ENCODE assay signal across 15 cellular contexts in genomic region chr11:3006505-3007260, GRCh38. TPM values are rescaled to one million over a fixed set of nuclear protein-coding genes. Genes with fewer than 3 reads are reported as not detected.
DNase-seq lines count a peak whose midpoint lies in the region; ATAC-seq and TF ChIP-seq lines count a peak whose summit lies in the region.
"Had no signal": no experiment of that assay in that cellular context is flagged by ENCODE, and none has a peak within 500 bp of the region (broad histone marks: within the 10 kb centered on the region; RNA-seq: fewer than 3 reads in every experiment).

No MANE protein-coding gene starts in this region.

- no peak for ATAC-seq in IMR-90 (ENCODE audit: low read depth)
- ATAC-seq: left colon had no signal

- dilution Hi-C loops in IMR-90 (cut with HindIII; ENCODE audit: low sequenced_read_pairs, unreplicated experiment): no loop called here

- H3K4ac ChIP-seq in IMR-90 (ENCODE audit: low read depth, low read length): no peak overlapping the region

- H2BK5ac ChIP-seq in IMR-90 (ENCODE audit: low read depth, low read length, poor library complexity, severe bottlenecking): no peak overlapping the region

- H3K9me2 ChIP-seq in hepatocyte (replicated peaks; ENCODE audit: insufficient read depth): no peaks in the 10 kb centered on the region

- no peak overlapping the region for H3K23ac ChIP-seq in IMR-90 (ENCODE audit: low read depth, low read length)

- no peak overlapping the region for H4K5ac ChIP-seq in IMR-90 (ENCODE audit: low read depth, low read length)

- no peak overlapping the region for H4K8ac ChIP-seq in IMR-90 (ENCODE audit: low read depth in 2 of 2, low read length in 2 of 2)

- no peak overlapping the region for H2AK9ac ChIP-seq in IMR-90 (replicated peaks; ENCODE audit: low read depth, low read length, poor library complexity)

- 85% methylated on average over 10 of the region's 21 CpGs; no CpG with 5 or more reads in 1 of the 2 experiments for WGBS in IMR-90 (ENCODE audit: extremely low coverage in 2 of 2, insufficient read length in 1 of 2), 2 experiments
- WGBS in hepatocyte (ENCODE audit: low lambda C conversion rate, missing lambda C conversion rate): 81% methylated on average over 21 of the region's 21 CpGs
- WGBS in stomach, 5 donors: 74 to 94% (median 81%) methylated on average over 17 to 21 of the region's 21 CpGs

- H3K4me1 ChIP-seq in IMR-90 (ENCODE audit: control insufficient read depth, insufficient read depth, low read length) (no peaks in the 10 kb centered on the region), hepatocyte (ENCODE audit: insufficient read depth) (no peaks in the 10 kb centered on the region), stomach (peaks cover 8 to 36% (median 29%) of the 10 kb centered on the region in 4 donors)
- H3K4me1 ChIP-seq: testis had no signal

- H3K14ac ChIP-seq in IMR-90 (replicated peaks; ENCODE audit: low read depth, low read length): no peak overlapping the region

- H3K27ac ChIP-seq in IMR-90 (ENCODE audit: insufficient read depth, low read length) (no peak overlapping the region), hepatocyte (no peak overlapping the region), stomach (no peak overlapping the region)
- H3K27ac ChIP-seq: testis had no signal

- H3K9me3 ChIP-seq in IMR-90 (ENCODE audit: control insufficient read depth, insufficient read depth, low read length): no peaks in the 10 kb centered on the region
- H3K9me3 ChIP-seq in hepatocyte (ENCODE audit: low read depth): no peaks in the 10 kb centered on the region
- H3K9me3 ChIP-seq in stomach: no peaks in the 10 kb centered on the region
- H3K9me3 ChIP-seq: testis had no signal

- H4K20me1 ChIP-seq in IMR-90 (ENCODE audit: insufficient read depth, low read length) (peaks cover 12% of the 10 kb centered on the region), hepatocyte (ENCODE audit: insufficient read depth, poor library complexity, severe bottlenecking) (no peaks in the 10 kb centered on the region)

- in situ Hi-C loops in IMR-90 (cut with MboI; ENCODE audit: low sequenced_read_pairs): no loop called here

- TF ChIP-seq RAD21 in IMR-90 (IDR thresholded peaks at IDR 0.05; ENCODE audit: low read length): no peak

- H4K91ac ChIP-seq in IMR-90 (ENCODE audit: insufficient read depth, low read depth, low read length): no peak overlapping the region

- no peak overlapping the region for H2AK5ac ChIP-seq in IMR-90 (ENCODE audit: low read depth, low read length)

- H3K56ac ChIP-seq in IMR-90 (ENCODE audit: extremely low read depth, insufficient read depth, low read length): no peak overlapping the region

- no peak overlapping the region for H3K18ac ChIP-seq in IMR-90 (ENCODE audit: low read depth, low read length)

- TF ChIP-seq EP300 in stomach (IDR thresholded peaks at IDR 0.05): no peak

- CTCF ChIA-PET in IMR-90 (lab: Yijun Ruan, JAX): no interaction called here

- H3K79me2 ChIP-seq in hepatocyte: no peaks in the 10 kb centered on the region

- H3K4me3 ChIP-seq in IMR-90 (ENCODE audit: insufficient read depth, low read depth, low read length) (no peak overlapping the region), hepatocyte (no peak overlapping the region), stomach (no peak overlapping the region)
- H3K4me3 ChIP-seq: testis had no signal

- no peaks in the 10 kb centered on the region for H3K9me1 ChIP-seq in IMR-90 (ENCODE audit: insufficient read depth, low read length)

- POLR2A ChIA-PET in IMR-90 (lab: Charles Lee; ENCODE audit: unreplicated experiment): no interaction called here

- no peak overlapping the region for H2BK20ac ChIP-seq in IMR-90 (ENCODE audit: low read depth, low read length)

- TF ChIP-seq POLR2A in IMR-90 (IDR thresholded peaks at IDR 0.05; ENCODE audit: low read depth, low read length) (no peak), stomach (IDR thresholded peaks at IDR 0.05) (no peak)

- H2AFZ ChIP-seq in IMR-90 (replicated peaks; ENCODE audit: low read length, poor library complexity) (peak overlapping the region; percentile 47), hepatocyte (no peak overlapping the region)

- intact Hi-C loops in IMR-90 (cut with micrococcal nuclease) (no loop called here), stomach (cut with DNase I; ENCODE audit: low total_unique reads) (no loop called here)

- H3K9ac ChIP-seq in IMR-90 (ENCODE audit: low read depth, low read length): no peak overlapping the region

- no peak for TF ChIP-seq CTCF in IMR-90 (conservative IDR thresholded peaks at IDR 0.05; ENCODE audit: low read depth, low read length)
- no peak for TF ChIP-seq CTCF in hepatocyte (IDR thresholded peaks at IDR 0.05; ENCODE audit: poor library complexity)
- TF ChIP-seq CTCF in stomach (IDR thresholded peaks at IDR 0.05): no peak

- H3K27me3 ChIP-seq in IMR-90 (ENCODE audit: control insufficient read depth, insufficient read depth, low read length): no peaks in the 10 kb centered on the region
- no peaks in the 10 kb centered on the region for H3K27me3 ChIP-seq in hepatocyte
- H3K27me3 ChIP-seq in stomach: no peaks in the 10 kb centered on the region
- H3K27me3 ChIP-seq: testis had no signal

- no peak overlapping the region for H2BK15ac ChIP-seq in IMR-90 (ENCODE audit: low read depth, low read length)

- no TSS peak for BruUV-seq in IMR-90 (replicated peaks; lab: Mats Ljungman, UMichigan)

- DNase-seq in IMR-90 (no peak), iPS-NIHi11 (ENCODE audit: low spot score) (peak; percentile 53), hepatocyte (ENCODE audit: low spot score) (no peak), stomach (no peak), NAMALWA (ENCODE audit: low spot score) (no peak), dedifferentiated amniotic fluid mesenchymal stem cell (ENCODE audit: extremely low spot score) (no peak)
- DNase-seq in activated CD8-positive, alpha-beta memory T cell treated with anti-CD3 and anti-CD28 coated beads for 4 hours (ENCODE audit: low read depth in 2 of 2): peak; percentile 24 to 28
- peak; percentile 24 to 46 for DNase-seq in stimulated activated CD8-positive, alpha-beta memory T cell treated with anti-CD3 and anti-CD28 coated beads, Interleukin-7, amount 100 ng/mL, for 4 hours (ENCODE audit: low read depth in 2 of 2)
- DNase-seq: activated CD4-positive, alpha-beta T cell treated with anti-CD3 and anti-CD28 coated beads, Interleukin-2, amount 50 U/mL, for 1 hour; activated gamma-delta T cell; dermis blood vessel endothelial cell; hippocampal formation; SHP77 treated with DMSO at 0.1 percent for 48 hours; testis had no signal

- H2BK120ac ChIP-seq in IMR-90 (ENCODE audit: low read depth, low read length): no peak overlapping the region

- H3K4me2 ChIP-seq in IMR-90 (ENCODE audit: low read depth, low read length) (no peak overlapping the region), hepatocyte (no peak overlapping the region)

- H3K36me3 ChIP-seq in IMR-90 (ENCODE audit: control insufficient read depth, insufficient read depth, low read length) (peaks cover 86% of the 10 kb centered on the region), hepatocyte (replicated peaks; ENCODE audit: insufficient read depth, low read depth) (no peaks in the 10 kb centered on the region), stomach (peaks cover 52 to 97% (median 94%) of the 10 kb centered on the region in 4 donors)

- peaks cover 3 to 26% of the 10 kb centered on the region in 2 experiments; a peak in 2 of 4 replicates for H3K79me1 ChIP-seq in IMR-90 (ENCODE audit: low read depth in 1 of 2, low read length in 2 of 2)

TF ChIP-seq in IMR-90, 13 proteins besides CTCF, POLR2A, EP300 and RAD21 (continues in another document):
- TF ChIP-seq CHD1 (IDR thresholded peaks at IDR 0.05; ENCODE audit: low read depth, low read length) (no peak), USF2 (IDR thresholded peaks at IDR 0.05; ENCODE audit: low read depth, low read length) (no peak), SMC3 (IDR thresholded peaks at IDR 0.05; ENCODE audit: low read depth, low read length) (no peak), MAZ (IDR thresholded peaks at IDR 0.05; ENCODE audit: borderline replicate concordance, low read depth, low read length) (no peak), ELK1 (IDR thresholded peaks at IDR 0.05; ENCODE audit: borderline replicate concordance, low read depth, low read length) (no peak), RCOR1 (IDR thresholded peaks at IDR 0.05; ENCODE audit: insufficient replicate concordance, low read length) (no peak), NFE2L2 (IDR thresholded peaks at IDR 0.05; ENCODE audit: low read depth, low read length) (no peak), RFX5 (IDR thresholded peaks at IDR 0.05; ENCODE audit: low read depth, low read length) (no peak), MAFK (IDR thresholded peaks at IDR 0.05; ENCODE audit: low read depth, low read length) (no peak)

RNA-seq across cellular contexts. Expression of gene NAP1L4, which starts 14.6 kb away (rescaled TPM):
- total RNA-seq in IMR-90 (2012; rRNA removed) (71.5 and 80.8 TPM in 2 replicates), hepatocyte (75.7 and 79.0 TPM in 2 replicates), stomach (100 to 1,000 TPM in 4 of 5 donors, 10 to 100 TPM in 1; 80.5 to 438 (median 181) TPM)
- polyA plus RNA-seq in IMR-90 (2012; rRNA removed) (57.3 and 80.7 TPM in 2 replicates), hepatocyte (101 and 118 TPM in 2 replicates), stomach (10 to 100 TPM; 61.3 to 82.7 (median 77.5) TPM)
- polyA plus RNA-seq in IMR-90 (2012; cell fraction: cytosol; rRNA removed): 50.3 and 75.4 TPM in 2 replicates
- 71.1 and 101 TPM in 2 replicates for polyA plus RNA-seq in IMR-90 (2012; cell fraction: nucleus; rRNA removed; ENCODE audit: low replicate concordance)

RNA-seq across cellular contexts. Expression of gene CARS1, which starts 50.5 kb away (rescaled TPM):
- total RNA-seq in IMR-90 (2012; rRNA removed) (65.8 and 78.3 TPM in 2 replicates), hepatocyte (35.5 and 44.1 TPM in 2 replicates), stomach (10 to 100 TPM; 28.6 to 54.2 (median 42.6) TPM)
- polyA plus RNA-seq in IMR-90 (2012; rRNA removed) (62.5 and 72.7 TPM in 2 replicates), hepatocyte (41.8 and 42.0 TPM in 2 replicates), stomach (10 to 100 TPM; 25.2 to 44.9 (median 35.7) TPM)
- 42.2 and 49.8 TPM in 2 replicates for polyA plus RNA-seq in IMR-90 (2012; cell fraction: cytosol; rRNA removed)
- polyA plus RNA-seq in IMR-90 (2012; cell fraction: nucleus; rRNA removed; ENCODE audit: low replicate concordance): 168 and 280 TPM in 2 replicates

Comparison
In these comparisons a context has a peak if more than half of its experiments do, and no peak if none do; other contexts are left out.
1. DNase-seq: peak in activated CD8-positive, alpha-beta memory T cell treated with anti-CD3 and anti-CD28 coated beads for 4 hours (2 of 2), iPS-NIHi11 (single experiment) and stimulated activated CD8-positive, alpha-beta memory T cell treated with anti-CD3 and anti-CD28 coated beads, Interleukin-7, amount 100 ng/mL, for 4 hours (2 of 2); none in IMR-90 (single experiment), hepatocyte (single experiment), stomach (single experiment), NAMALWA (single experiment) and dedifferentiated amniotic fluid mesenchymal stem cell (single experiment).